Comparison of ENCODE assay signal across 10 cellular contexts in genomic region chr3:12196684-12197083, GRCh38.
"Had no signal": no experiment of that assay in that cellular context is flagged by ENCODE, and none has a peak within 500 bp of the region (broad histone marks: within the 10 kb centered on the region; RNA-seq: fewer than 3 reads in every experiment).

No MANE protein-coding gene starts in this region.

- ATAC-seq: heart left ventricle, sciatic nerve had no signal

- H3K4me3 Mint-ChIP-seq: activated CD4-positive, alpha-beta memory T cell treated with anti-CD3 and anti-CD28 coated beads for 36 hours; immature natural killer cell; neural crest cell had no signal

- H3K27ac Mint-ChIP-seq: activated CD4-positive, alpha-beta memory T cell treated with anti-CD3 and anti-CD28 coated beads for 36 hours; immature natural killer cell had no signal

- H3K9me3 Mint-ChIP-seq: activated CD4-positive, alpha-beta memory T cell treated with anti-CD3 and anti-CD28 coated beads for 36 hours; activated T-cell treated with anti-CD3 and anti-CD28 coated beads, Interleukin-2, amount 50 U/mL, for 72 hours; immature natural killer cell; neural crest cell had no signal

- H3K4me1 Mint-ChIP-seq: immature natural killer cell, neural crest cell had no signal

- H3K36me3 Mint-ChIP-seq: activated CD4-positive, alpha-beta memory T cell treated with anti-CD3 and anti-CD28 coated beads for 36 hours; immature natural killer cell had no signal

- DNase-seq: activated CD4-positive, alpha-beta memory T cell treated with anti-CD3 and anti-CD28 coated beads for 36 hours; activated naive CD4-positive, alpha-beta T cell; activated T-cell treated with anti-CD3 and anti-CD28 coated beads, Interleukin-2, amount 50 U/mL, for 72 hours; aorta; heart left ventricle; immature natural killer cell; ovary; T-helper 9 cell had no signal
